15 cellular contexts compared by ENCODE assay signal in the genomic region with DNA sequence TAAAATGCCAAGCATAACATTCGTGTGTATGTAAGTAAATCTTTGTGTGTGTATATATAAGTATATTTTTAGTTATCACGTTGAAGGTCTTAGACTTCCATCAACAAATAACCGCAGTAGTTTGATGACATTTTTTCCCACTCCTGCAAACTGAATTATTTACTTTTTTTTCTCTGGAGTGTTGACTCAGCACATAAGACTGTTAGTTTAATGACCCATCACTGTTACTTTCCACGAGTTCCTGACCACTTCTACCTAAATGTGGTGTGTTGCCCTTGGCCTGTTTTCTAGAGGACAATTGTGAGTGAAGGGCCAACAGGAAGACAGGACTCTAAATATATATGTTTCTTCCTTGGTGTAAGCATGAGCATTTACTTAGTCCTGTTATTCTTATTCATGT.
A peak's percentile ranks its signal among the peaks of the same experiment; 100 is the strongest.
DNase-seq lines count a peak whose midpoint lies in the region; ATAC-seq, FAIRE-seq and TF ChIP-seq lines count a peak whose summit lies in the region.
"Had no signal": no experiment of that assay in that cellular context is flagged by ENCODE, and none has a peak within 500 bp of the region (broad histone marks: within the 10 kb centered on the region; RNA-seq: fewer than 3 reads in every experiment).

No MANE protein-coding gene starts in this region.

- H3K79me2 ChIP-seq in neural progenitor cell (ENCODE audit: low read depth), result no peaks in the 10 kb centered on the region

- no peaks in the 10 kb centered on the region for H3K27me3 Mint-ChIP-seq in neural progenitor cell (ENCODE audit: insufficient read depth, low read depth)
- H3K27me3 Mint-ChIP-seq: brain had no signal

- H2AFZ ChIP-seq in neural progenitor cell (replicated peaks), result no peak overlapping the region

- H3F3A ChIP-seq in neural progenitor cell (ENCODE audit: low read depth), result no peaks in the 10 kb centered on the region

- no peak for TF ChIP-seq RAD21 in A549 (conservative IDR thresholded peaks at IDR 0.05 in 1 of 2, IDR thresholded peaks at IDR 0.05 in 1 of 2)

- no peak for FAIRE-seq in A549 (lab: Jason Lieb, UNC)

- H3K27ac ChIP-seq in A549 (peak overlapping the region; percentile 61 to 67), foreskin keratinocyte (no peak overlapping the region), neural progenitor cell (no peak overlapping the region)
- H3K27ac ChIP-seq: gastrocnemius medialis, prostate gland, WERI-Rb-1 had no signal

- H3K4me1 Mint-ChIP-seq in neural progenitor cell, result peaks cover 15% of the 10 kb centered on the region

- CTCF ChIA-PET in A549 (lab: Yijun Ruan, JAX), result no interaction called here

- H3K27me3 ChIP-seq in kidney epithelial cell (ENCODE audit: control insufficient read depth, insufficient read depth, low read length) (no peaks in the 10 kb centered on the region), foreskin keratinocyte (no peaks in the 10 kb centered on the region), neural progenitor cell (no peaks in the 10 kb centered on the region)
- H3K27me3 ChIP-seq: gastrocnemius medialis had no signal

- in situ Hi-C loops in astrocyte of the cerebellum (cut with HindIII; ENCODE audit: low sequenced_read_pairs), result loop anchor here (5.0 kb wide), 1 partner anchor 102 kb away; no protein-coding TSS in a partner anchor

- no peaks in the 10 kb centered on the region for H4K20me1 ChIP-seq in neural progenitor cell (ENCODE audit: low read depth)

- no peak for TF ChIP-seq POLR2A in A549 (IDR thresholded peaks at IDR 0.05; ENCODE audit: low read length)

- TF ChIP-seq EP300 in A549 (IDR thresholded peaks at IDR 0.05), result no peak

- no peak overlapping the region for H3K27ac Mint-ChIP-seq in neural progenitor cell
- H3K27ac Mint-ChIP-seq: brain had no signal

- under 1% methylated on average over 4 of the region's 4 CpGs for WGBS in A549 (ENCODE audit: missing lambda C conversion rate)

- H3K4me3 Mint-ChIP-seq in neural progenitor cell, result no peak overlapping the region
- H3K4me3 Mint-ChIP-seq: brain had no signal

- H3K4me3 ChIP-seq in A549 (no peak overlapping the region), astrocyte of the cerebellum (ENCODE audit: low read depth, low read length) (no peak overlapping the region), kidney epithelial cell (ENCODE audit: low read depth, low read length) (no peak overlapping the region), neural progenitor cell (no peak overlapping the region)
- H3K4me3 ChIP-seq: gastrocnemius medialis, prostate gland had no signal

- H3K4me1 ChIP-seq in A549 (peaks cover 21% of the 10 kb centered on the region), foreskin keratinocyte (no peaks in the 10 kb centered on the region), neural progenitor cell (no peaks in the 10 kb centered on the region)
- H3K4me1 ChIP-seq: prostate gland had no signal

- TF ChIP-seq CTCF in A549 (IDR thresholded peaks at IDR 0.05), result no peak
- no peak for TF ChIP-seq CTCF in astrocyte of the cerebellum (IDR thresholded peaks at IDR 0.05; ENCODE audit: low read depth, low read length, missing control alignments)
- TF ChIP-seq CTCF in kidney epithelial cell (IDR thresholded peaks at IDR 0.05; ENCODE audit: insufficient read depth, low read length, poor library complexity, severe bottlenecking), result no peak
- no peak for TF ChIP-seq CTCF in foreskin keratinocyte (conservative IDR thresholded peaks at IDR 0.05)
- TF ChIP-seq CTCF in neural progenitor cell (IDR thresholded peaks at IDR 0.05), result no peak

- H3K9me3 ChIP-seq in A549 (0 out of 3 replicates have a peak, but pooled peaks cover 10% of the 10 kb centered on the region), neural progenitor cell (ENCODE audit: low read depth) (peaks cover 8% of the 10 kb centered on the region)
- H3K9me3 ChIP-seq: gastrocnemius medialis, prostate gland had no signal

- H3K36me3 ChIP-seq in kidney epithelial cell (ENCODE audit: control insufficient read depth, insufficient read depth, low read length), result no peaks in the 10 kb centered on the region
- H3K36me3 ChIP-seq in neural progenitor cell, result no peaks in the 10 kb centered on the region
- H3K36me3 ChIP-seq: gastrocnemius medialis, prostate gland, WERI-Rb-1 had no signal

- H3K9me3 Mint-ChIP-seq in neural progenitor cell, result peaks cover 10% of the 10 kb centered on the region

- POLR2A ChIA-PET in A549 (lab: Yijun Ruan, JAX), result no interaction called here

- H3K9ac ChIP-seq in neural progenitor cell, result no peak overlapping the region

- peak in 1 of 2 experiments; percentile 68 for DNase-seq in A549 (ENCODE audit: low read depth in 1 of 2, low spot score in 1 of 2)
- peak; percentile 11 for DNase-seq in HS-5 (ENCODE audit: low read depth)
- DNase-seq in astrocyte of the cerebellum (ENCODE audit: low read depth), result peak; percentile 74
- DNase-seq in kidney epithelial cell (ENCODE audit: low read depth), result peak; percentile 55
- no peak for DNase-seq in foreskin keratinocyte
- DNase-seq in GM19238 (ENCODE audit: insufficient read length, low spot score), result no peak
- no peak for DNase-seq in neural progenitor cell (ENCODE audit: low spot score)
- no peak for DNase-seq in C1 segment of cervical spinal cord (lab: John Stamatoyannopoulos, UW)
- DNase-seq: gastrocnemius medialis, NCI-H1930, substantia nigra, WERI-Rb-1 had no signal

- ATAC-seq in A549, result peak; percentile 50 to 70; a peak in 4 of 6 replicates
- no peak for ATAC-seq in foreskin keratinocyte
- ATAC-seq: gastrocnemius medialis, Right ventricle myocardium inferior had no signal

- H3K4me2 ChIP-seq in A549 (peak overlapping the region; percentile 67), neural progenitor cell (no peak overlapping the region)

- H3K36me3 Mint-ChIP-seq in neural progenitor cell, result peaks cover 10% of the 10 kb centered on the region

TF ChIP-seq in A549, 52 proteins besides CTCF, POLR2A, EP300 and RAD21 (continues in another document):
- TF ChIP-seq CBX8 (IDR thresholded peaks at IDR 0.05) (no peak), NPAS2 (CRISPR knock-in tag; IDR thresholded peaks at IDR 0.05; ENCODE audit: borderline replicate concordance) (no peak), KDM5A (IDR thresholded peaks at IDR 0.05) (no peak), TFCP2L1 (CRISPR knock-in tag; IDR thresholded peaks at IDR 0.05) (no peak), TP53 (CRISPR knock-in tag; IDR thresholded peaks at IDR 0.05) (no peak), KDM1A (IDR thresholded peaks at IDR 0.05; ENCODE audit: low read depth) (no peak), USF2 (IDR thresholded peaks at IDR 0.05) (no peak), EHF (CRISPR knock-in tag; IDR thresholded peaks at IDR 0.05) (no peak), HOXB13 (CRISPR knock-in tag; IDR thresholded peaks at IDR 0.05; ENCODE audit: low read depth) (no peak), ZFP36 (IDR thresholded peaks at IDR 0.05; ENCODE audit: borderline replicate concordance, partially characterized antibody) (no peak), CEBPB (IDR thresholded peaks at IDR 0.05) (no peak), ZSCAN20 (CRISPR knock-in tag; IDR thresholded peaks at IDR 0.05) (no peak), MAX (IDR thresholded peaks at IDR 0.05) (peak; percentile 40; the same call in 1 of the 2 replicates), GATA3 (IDR thresholded peaks at IDR 0.05; ENCODE audit: borderline replicate concordance) (peak; percentile 70), MAFK (IDR thresholded peaks at IDR 0.05; ENCODE audit: partially characterized antibody) (peak; percentile 95), HDAC2 (IDR thresholded peaks at IDR 0.05) (no peak), RCOR1 (IDR thresholded peaks at IDR 0.05; ENCODE audit: low read depth, low read length) (no peak), HOXA7 (CRISPR knock-in tag; IDR thresholded peaks at IDR 0.05) (no peak), CHD2 (IDR thresholded peaks at IDR 0.05; ENCODE audit: low read length, partially characterized antibody) (no peak), FOXS1 (CRISPR knock-in tag; IDR thresholded peaks at IDR 0.05) (no peak), E2F6 (IDR thresholded peaks at IDR 0.05; ENCODE audit: borderline replicate concordance, low read depth) (no peak), NFE2L2 (conservative IDR thresholded peaks at IDR 0.05; ENCODE audit: low read length) (no peak)
- TF ChIP-seq, protein P1, sequence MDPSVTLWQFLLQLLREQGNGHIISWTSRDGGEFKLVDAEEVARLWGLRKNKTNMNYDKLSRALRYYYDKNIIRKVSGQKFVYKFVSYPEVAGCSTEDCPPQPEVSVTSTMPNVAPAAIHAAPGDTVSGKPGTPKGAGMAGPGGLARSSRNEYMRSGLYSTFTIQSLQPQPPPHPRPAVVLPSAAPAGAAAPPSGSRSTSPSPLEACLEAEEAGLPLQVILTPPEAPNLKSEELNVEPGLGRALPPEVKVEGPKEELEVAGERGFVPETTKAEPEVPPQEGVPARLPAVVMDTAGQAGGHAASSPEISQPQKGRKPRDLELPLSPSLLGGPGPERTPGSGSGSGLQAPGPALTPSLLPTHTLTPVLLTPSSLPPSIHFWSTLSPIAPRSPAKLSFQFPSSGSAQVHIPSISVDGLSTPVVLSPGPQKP (IDR thresholded peaks at IDR 0.05; ENCODE audit: low read depth, low read length), result no peak
- TF ChIP-seq, protein P2, sequence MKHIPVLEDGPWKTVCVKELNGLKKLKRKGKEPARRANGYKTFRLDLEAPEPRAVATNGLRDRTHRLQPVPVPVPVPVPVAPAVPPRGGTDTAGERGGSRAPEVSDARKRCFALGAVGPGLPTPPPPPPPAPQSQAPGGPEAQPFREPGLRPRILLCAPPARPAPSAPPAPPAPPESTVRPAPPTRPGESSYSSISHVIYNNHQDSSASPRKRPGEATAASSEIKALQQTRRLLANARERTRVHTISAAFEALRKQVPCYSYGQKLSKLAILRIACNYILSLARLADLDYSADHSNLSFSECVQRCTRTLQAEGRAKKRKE (CRISPR knock-in tag; IDR thresholded peaks at IDR 0.05; ENCODE audit: low read depth), result no peak

Comparison
In these comparisons a context has a peak if more than half of its experiments do, and no peak if none do; other contexts are left out.
1. DNase-seq: peak in HS-5 (single experiment), astrocyte of the cerebellum (single experiment) and kidney epithelial cell (single experiment); none in foreskin keratinocyte (0 of 2), GM19238 (single experiment), neural progenitor cell (single experiment) and C1 segment of cervical spinal cord (0 of 14).
2. H3K27ac ChIP-seq: peak in A549 (2 of 2); none in foreskin keratinocyte (single experiment) and neural progenitor cell (single experiment).